8 cellular contexts compared by ENCODE assay signal in genomic region chr4:152936446-152937279, GRCh38. TPM values are rescaled to one million over a fixed set of nuclear protein-coding genes. Genes with fewer than 3 reads are reported as not detected.
A peak's percentile ranks its signal among the peaks of the same experiment; 100 is the strongest.
DNase-seq lines count a peak whose midpoint lies in the region; ATAC-seq and TF ChIP-seq lines count a peak whose summit lies in the region.

No MANE protein-coding gene starts in this region.

- H3K36me3 ChIP-seq in MM.1S (replicated peaks; ENCODE audit: insufficient read depth, low read length): no peaks in the 10 kb centered on the region
- H3K36me3 ChIP-seq in gastrocnemius medialis: no peaks in the 10 kb centered on the region
- no peaks in the 10 kb centered on the region for H3K36me3 ChIP-seq in OCI-LY7 (ENCODE audit: insufficient read depth, low read length)

- peak; percentile 73 for DNase-seq in activated CD4-positive, alpha-beta T cell treated with anti-CD3 and anti-CD28 coated beads, Interleukin-2, amount 10 ng/mL, durations not matched to agents 24 days and 14 days
- DNase-seq in activated CD4-positive, alpha-beta T cell treated with anti-CD3 and anti-CD28 coated beads, Interleukin-2, amount 50 U/mL, for 4 hours: no peak
- peak; percentile 12 for DNase-seq in MM.1S
- DNase-seq in astrocyte of the spinal cord (ENCODE audit: low read depth, low spot score): no peak
- DNase-seq in gastrocnemius medialis: no peak
- no peak for DNase-seq in OCI-LY7 (ENCODE audit: low spot score)
- no peak for DNase-seq in AML-193 (lab: John Stamatoyannopoulos, UW)

- H3K4me1 ChIP-seq in MM.1S (ENCODE audit: low read length): no peaks in the 10 kb centered on the region
- H3K4me1 ChIP-seq in gastrocnemius medialis: peaks cover 0 to 18% of the 10 kb centered on the region in 2 donors
- H3K4me1 ChIP-seq in OCI-LY7 (ENCODE audit: insufficient read depth, low read length, poor library complexity, severe bottlenecking): no peaks in the 10 kb centered on the region

- peak overlapping the region; percentile 86 for H3K4me3 ChIP-seq in MM.1S (ENCODE audit: low read length)
- H3K4me3 ChIP-seq in astrocyte of the spinal cord (ENCODE audit: low read depth, low read length): peak overlapping the region; percentile 48
- H3K4me3 ChIP-seq in iPS-11a (ENCODE audit: low read depth, low read length): peak overlapping the region; percentile 81
- peak overlapping the region; percentile 61 to 72 (median 65) for H3K4me3 ChIP-seq in gastrocnemius medialis
- H3K4me3 ChIP-seq in OCI-LY7 (ENCODE audit: low read depth, low read length, poor library complexity, severe bottlenecking): no peak overlapping the region

- H3K4me1 Mint-ChIP-seq in activated CD4-positive, alpha-beta T cell treated with anti-CD3 and anti-CD28 coated beads, Interleukin-2, amount 10 ng/mL, durations not matched to agents 24 days and 14 days: peaks cover 14% of the 10 kb centered on the region

- no peak overlapping the region for H3K27ac Mint-ChIP-seq in activated CD4-positive, alpha-beta T cell treated with anti-CD3 and anti-CD28 coated beads, Interleukin-2, amount 10 ng/mL, durations not matched to agents 24 days and 14 days

- peak overlapping the region; percentile 62 for H3K4me3 Mint-ChIP-seq in activated CD4-positive, alpha-beta T cell treated with anti-CD3 and anti-CD28 coated beads, Interleukin-2, amount 10 ng/mL, durations not matched to agents 24 days and 14 days

- peaks cover 1% of the 10 kb centered on the region for H3K36me3 Mint-ChIP-seq in activated CD4-positive, alpha-beta T cell treated with anti-CD3 and anti-CD28 coated beads, Interleukin-2, amount 10 ng/mL, durations not matched to agents 24 days and 14 days (ENCODE audit: low read depth)

- peak overlapping the region; percentile 32; the same call in 1 of the 2 replicates for H3K9ac ChIP-seq in MM.1S (ENCODE audit: low read length)

- no peaks in the 10 kb centered on the region for H3K79me2 ChIP-seq in MM.1S (ENCODE audit: low read length)
- no peaks in the 10 kb centered on the region for H3K79me2 ChIP-seq in OCI-LY7 (ENCODE audit: insufficient read depth, low read depth, low read length)

- H3K27me3 ChIP-seq in MM.1S (replicated peaks; ENCODE audit: insufficient read depth, low read length): no peaks in the 10 kb centered on the region; the same call in 1 of the 2 replicates
- peaks cover 35 to 63% (median 50%) of the 10 kb centered on the region in 3 donors for H3K27me3 ChIP-seq in gastrocnemius medialis

- H3K27me3 Mint-ChIP-seq in activated CD4-positive, alpha-beta T cell treated with anti-CD3 and anti-CD28 coated beads, Interleukin-2, amount 10 ng/mL, durations not matched to agents 24 days and 14 days: peaks cover 64% of the 10 kb centered on the region

- H3K27ac ChIP-seq in MM.1S (ENCODE audit: low read length) (no peak overlapping the region), gastrocnemius medialis (no peak overlapping the region), OCI-LY7 (ENCODE audit: low read depth, low read length, poor library complexity, severe bottlenecking) (no peak overlapping the region)

- H2AFZ ChIP-seq in MM.1S (ENCODE audit: low read length) (peak overlapping the region; percentile 75), OCI-LY7 (ENCODE audit: low read length) (no peak overlapping the region)

- CTCF ChIA-PET in OCI-LY7 (lab: Charles Lee; ENCODE audit: unreplicated experiment): interaction anchor here (0.6 kb wide), 1 partner anchor 190 kb away, joined by 3 read pairs; no protein-coding TSS in a partner anchor

- POLR2A ChIA-PET in OCI-LY7 (lab: Charles Lee): no interaction called here

- no peaks in the 10 kb centered on the region for H3K9me2 ChIP-seq in MM.1S (replicated peaks; ENCODE audit: insufficient read depth, low read length)
- no peaks in the 10 kb centered on the region for H3K9me2 ChIP-seq in OCI-LY7 (ENCODE audit: insufficient read depth, low read length)

- no TSS peak for BruUV-seq in OCI-LY7 (replicated peaks; lab: Mats Ljungman, UMichigan)

- intact Hi-C loops in activated CD4-positive, alpha-beta T cell treated with anti-CD3 and anti-CD28 coated beads, Interleukin-2, amount 10 ng/mL, durations not matched to agents 24 days and 14 days (cut with micrococcal nuclease): loop anchor here (5.0 kb wide), 1 partner anchor 159 kb away; the partner anchor contains the start of genes ARFIP1 and TIGD4
- intact Hi-C loops in gastrocnemius medialis (cut with DNase I; ENCODE audit: low total_unique reads) (no loop called here), OCI-LY7 (cut with micrococcal nuclease; ENCODE audit: unreplicated experiment) (loop anchor here (10.0 kb wide), 1 partner anchor 188 kb away; no protein-coding TSS in a partner anchor)

- TF ChIP-seq POLR2A in gastrocnemius medialis (IDR thresholded peaks at IDR 0.05): no peak

- H3K4me2 ChIP-seq in MM.1S (ENCODE audit: low read depth, low read length) (peak overlapping the region; percentile 98), OCI-LY7 (ENCODE audit: low read length) (no peak overlapping the region)

- TF ChIP-seq CTCF in MM.1S (IDR thresholded peaks at IDR 0.05; ENCODE audit: low read length): peak; percentile 6; the same call in 1 of the 2 replicates
- TF ChIP-seq CTCF in astrocyte of the spinal cord (IDR thresholded peaks at IDR 0.05; ENCODE audit: low read depth, low read length): peak; percentile 7
- no peak for TF ChIP-seq CTCF in gastrocnemius medialis (IDR thresholded peaks at IDR 0.05 in 4 of 5, conservative IDR thresholded peaks at IDR 0.05 in 1 of 5)
- no peak for TF ChIP-seq CTCF in OCI-LY7 (conservative IDR thresholded peaks at IDR 0.05; ENCODE audit: low read length)

- H3F3A ChIP-seq in MM.1S (ENCODE audit: insufficient read depth, low read length): peaks cover 15% of the 10 kb centered on the region

- ATAC-seq in gastrocnemius medialis: peak; percentile 14 to 16

- H4K20me1 ChIP-seq in MM.1S (ENCODE audit: insufficient read depth, low read length) (no peaks in the 10 kb centered on the region), OCI-LY7 (ENCODE audit: insufficient read depth, low read length) (no peaks in the 10 kb centered on the region)

- H3K9me3 ChIP-seq in MM.1S (replicated peaks; ENCODE audit: insufficient read depth, low read length) (no peaks in the 10 kb centered on the region), gastrocnemius medialis (no peaks in the 10 kb centered on the region), OCI-LY7 (ENCODE audit: low read length) (no peaks in the 10 kb centered on the region)

- H3K9me3 Mint-ChIP-seq in activated CD4-positive, alpha-beta T cell treated with anti-CD3 and anti-CD28 coated beads, Interleukin-2, amount 10 ng/mL, durations not matched to agents 24 days and 14 days: no peaks in the 10 kb centered on the region

- in situ Hi-C loops in astrocyte of the spinal cord (cut with HindIII; ENCODE audit: low sequenced_read_pairs) (no loop called here), gastrocnemius medialis (cut with MboI; ENCODE audit: low sequenced_read_pairs in 4 of 4) (no loop called here)

RNA-seq across cellular contexts. Expression of gene FHDC1, which starts 0.5 kb away (rescaled TPM):
- total RNA-seq in activated CD4-positive, alpha-beta T cell treated with anti-CD3 and anti-CD28 coated beads, Interleukin-2, amount 10 ng/mL, durations not matched to agents 24 days and 14 days: 0.05 TPM in 2 replicates
- total RNA-seq in gastrocnemius medialis (under 1 TPM; 0.29 to 0.52 (median 0.45) TPM), OCI-LY7 (2022) (0.04 and 0.06 TPM in 2 replicates)
- total RNA-seq in OCI-LY7 (2014; rRNA removed; shearing (Covaris generic)): 0.03 and 0.13 TPM in 2 replicates

Comparison
In these comparisons a context has a peak if more than half of its experiments do, and no peak if none do; other contexts are left out.
1. DNase-seq: peak in activated CD4-positive, alpha-beta T cell treated with anti-CD3 and anti-CD28 coated beads, Interleukin-2, amount 10 ng/mL, durations not matched to agents 24 days and 14 days (single experiment) and MM.1S (single experiment); none in activated CD4-positive, alpha-beta T cell treated with anti-CD3 and anti-CD28 coated beads, Interleukin-2, amount 50 U/mL, for 4 hours (0 of 2), astrocyte of the spinal cord (single experiment), gastrocnemius medialis (0 of 2), OCI-LY7 (single experiment) and AML-193 (0 of 2).
2. CTCF ChIP-seq: peak in MM.1S (single experiment) and astrocyte of the spinal cord (single experiment); none in gastrocnemius medialis (0 of 5) and OCI-LY7 (single experiment).